In genomic region chr13:68927387-68928026, GRCh38 we compare ENCODE assay signal across 8 cellular contexts.
DNase-seq lines count a peak whose midpoint lies in the region; ATAC-seq and TF ChIP-seq lines count a peak whose summit lies in the region.

No MANE protein-coding gene starts in this region.

- H2AFZ ChIP-seq in PC-9 = no peak overlapping the region

- peak; percentile 67 for ATAC-seq in HG02973 (IDR thresholded peaks at IDR 0.05; ENCODE audit: unreplicated experiment)
- ATAC-seq in activated CD8-positive, alpha-beta memory T cell treated with anti-CD3 and anti-CD28 coated beads, Interleukin-2, amount 10 ng/mL, durations not matched to agents 7 days and 5 days = no peak
- no peak for ATAC-seq in GM19395 (IDR thresholded peaks at IDR 0.05; ENCODE audit: unreplicated experiment)
- no peak for ATAC-seq in GM21515 (IDR thresholded peaks at IDR 0.05; ENCODE audit: unreplicated experiment)

- H3K4me3 ChIP-seq in BE2C (ENCODE audit: low read depth, low read length) (no peak overlapping the region), PC-9 (no peak overlapping the region)

- H3K36me3 Mint-ChIP-seq in activated CD8-positive, alpha-beta memory T cell treated with anti-CD3 and anti-CD28 coated beads, Interleukin-2, amount 10 ng/mL, durations not matched to agents 7 days and 5 days = no peaks in the 10 kb centered on the region

- H3K4me2 ChIP-seq in PC-9 = no peak overlapping the region

- H3K9me3 ChIP-seq in BE2C (no peaks in the 10 kb centered on the region), PC-9 (ENCODE audit: insufficient read depth, low read depth) (no peaks in the 10 kb centered on the region)

- H3K27me3 ChIP-seq in BE2C (no peaks in the 10 kb centered on the region), PC-9 (ENCODE audit: insufficient read depth, low read depth) (no peaks in the 10 kb centered on the region)

- peaks cover 3% of the 10 kb centered on the region for H3K9me3 Mint-ChIP-seq in activated CD8-positive, alpha-beta memory T cell treated with anti-CD3 and anti-CD28 coated beads, Interleukin-2, amount 10 ng/mL, durations not matched to agents 7 days and 5 days (ENCODE audit: low read depth)

- H4K20me1 ChIP-seq in PC-9 (ENCODE audit: insufficient read depth) = no peaks in the 10 kb centered on the region

- no peaks in the 10 kb centered on the region for H3K36me3 ChIP-seq in BE2C
- no peaks in the 10 kb centered on the region for H3K36me3 ChIP-seq in PC-9 (ENCODE audit: low read depth)

- TF ChIP-seq CTCF in BE2C (IDR thresholded peaks at IDR 0.05; ENCODE audit: low read depth, low read length) (peak; percentile 95), PC-9 (conservative IDR thresholded peaks at IDR 0.05) (peak; percentile 57; the same call in 1 of the 2 replicates)

- intact Hi-C loops in PC-9 (cut with micrococcal nuclease; ENCODE audit: unreplicated experiment) = loop anchor here (1.0 to 5.0 kb wide), 2 partner anchors 395 to 623 kb away; no protein-coding TSS in a partner anchor

- no peaks in the 10 kb centered on the region for H3K4me1 Mint-ChIP-seq in activated CD8-positive, alpha-beta memory T cell treated with anti-CD3 and anti-CD28 coated beads, Interleukin-2, amount 10 ng/mL, durations not matched to agents 7 days and 5 days

- no peak overlapping the region for H3K27ac Mint-ChIP-seq in activated CD8-positive, alpha-beta memory T cell treated with anti-CD3 and anti-CD28 coated beads, Interleukin-2, amount 10 ng/mL, durations not matched to agents 7 days and 5 days

- no peaks in the 10 kb centered on the region for H3K9me2 ChIP-seq in PC-9 (ENCODE audit: insufficient read depth)

- CTCF ChIA-PET in PC-9 (lab: Charles Lee) = interaction anchor here (0.6 to 0.7 kb wide), 3 partner anchors 117 to 619 kb away, joined by 3 to 6 read pairs (median 5); no protein-coding TSS in a partner anchor
- CTCF ChIA-PET in activated CD8-positive, alpha-beta memory T cell treated with anti-CD3 and anti-CD28 coated beads, Interleukin-2, amount 10 ng/mL, durations not matched to agents 7 days and 5 days (lab: Charles Lee) = no interaction called here

- BruUV-seq in PC-9 (replicated peaks; lab: Mats Ljungman, UMichigan) = no TSS peak

- H3K27ac ChIP-seq in PC-9 = no peak overlapping the region

- H3K27me3 Mint-ChIP-seq in activated CD8-positive, alpha-beta memory T cell treated with anti-CD3 and anti-CD28 coated beads, Interleukin-2, amount 10 ng/mL, durations not matched to agents 7 days and 5 days = no peaks in the 10 kb centered on the region

- DNase-seq in BE2C = peak; percentile 67
- DNase-seq in PC-9 = peak in 1 of 2 experiments; percentile 25
- DNase-seq in iPS DF 4.7 (ENCODE audit: extremely low read depth, low spot score) = peak; percentile 72
- DNase-seq in activated CD8-positive, alpha-beta memory T cell treated with anti-CD3 and anti-CD28 coated beads, Interleukin-2, amount 10 ng/mL, durations not matched to agents 7 days and 5 days = no peak
- no peak for DNase-seq in AG08396 (ENCODE audit: low spot score)

- H3K4me3 Mint-ChIP-seq in activated CD8-positive, alpha-beta memory T cell treated with anti-CD3 and anti-CD28 coated beads, Interleukin-2, amount 10 ng/mL, durations not matched to agents 7 days and 5 days = no peak overlapping the region

- H3K79me2 ChIP-seq in PC-9 (ENCODE audit: low read depth) = no peaks in the 10 kb centered on the region

- POLR2A ChIA-PET in PC-9 (lab: Charles Lee; ENCODE audit: unreplicated experiment) = no interaction called here

- H3F3A ChIP-seq in PC-9 (ENCODE audit: insufficient read depth, low read depth) = no peaks in the 10 kb centered on the region

- H3K4me1 ChIP-seq in BE2C (peaks cover 4% of the 10 kb centered on the region; the same call in 1 of the 2 replicates), PC-9 (replicated peaks; ENCODE audit: insufficient read depth) (no peaks in the 10 kb centered on the region)

Comparison
In these comparisons a context has a peak if more than half of its experiments do, and no peak if none do; other contexts are left out.
1. DNase-seq: peak in BE2C (single experiment) and iPS DF 4.7 (single experiment); none in activated CD8-positive, alpha-beta memory T cell treated with anti-CD3 and anti-CD28 coated beads, Interleukin-2, amount 10 ng/mL, durations not matched to agents 7 days and 5 days (single experiment) and AG08396 (single experiment).